Comparison of ENCODE assay signal across 1 cellular context in the genomic region with DNA sequence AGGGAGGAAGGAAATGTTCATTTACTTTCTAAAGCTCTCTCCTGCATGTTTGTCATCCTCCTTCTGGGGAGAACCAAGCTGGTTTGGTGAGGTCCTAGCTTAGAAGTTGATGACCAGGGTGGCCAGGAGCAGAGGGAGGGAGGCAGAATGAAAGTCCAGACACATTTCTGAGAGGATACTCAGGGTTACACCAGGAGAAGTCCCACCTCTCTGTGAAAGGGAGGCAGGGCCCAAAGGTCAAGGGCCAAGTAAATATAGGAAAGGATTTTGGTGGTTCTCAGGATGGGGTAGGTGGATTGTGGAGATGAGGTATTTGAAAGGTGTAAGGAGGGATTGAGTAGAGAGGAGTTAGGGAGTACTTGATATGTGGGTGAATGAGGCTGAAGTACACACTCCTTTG.
TF ChIP-seq lines count a peak whose summit lies in the region.

No MANE protein-coding gene starts in this region.

TF ChIP-seq in K562, 482 proteins besides CTCF, POLR2A, EP300 and RAD21 (continued from another document):
- TF ChIP-seq, protein P1, sequence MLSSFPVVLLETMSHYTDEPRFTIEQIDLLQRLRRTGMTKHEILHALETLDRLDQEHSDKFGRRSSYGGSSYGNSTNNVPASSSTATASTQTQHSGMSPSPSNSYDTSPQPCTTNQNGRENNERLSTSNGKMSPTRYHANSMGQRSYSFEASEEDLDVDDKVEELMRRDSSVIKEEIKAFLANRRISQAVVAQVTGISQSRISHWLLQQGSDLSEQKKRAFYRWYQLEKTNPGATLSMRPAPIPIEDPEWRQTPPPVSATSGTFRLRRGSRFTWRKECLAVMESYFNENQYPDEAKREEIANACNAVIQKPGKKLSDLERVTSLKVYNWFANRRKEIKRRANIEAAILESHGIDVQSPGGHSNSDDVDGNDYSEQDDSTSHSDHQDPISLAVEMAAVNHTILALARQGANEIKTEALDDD (IDR thresholded peaks at IDR 0.05) = no peak
